In the genomic region with DNA sequence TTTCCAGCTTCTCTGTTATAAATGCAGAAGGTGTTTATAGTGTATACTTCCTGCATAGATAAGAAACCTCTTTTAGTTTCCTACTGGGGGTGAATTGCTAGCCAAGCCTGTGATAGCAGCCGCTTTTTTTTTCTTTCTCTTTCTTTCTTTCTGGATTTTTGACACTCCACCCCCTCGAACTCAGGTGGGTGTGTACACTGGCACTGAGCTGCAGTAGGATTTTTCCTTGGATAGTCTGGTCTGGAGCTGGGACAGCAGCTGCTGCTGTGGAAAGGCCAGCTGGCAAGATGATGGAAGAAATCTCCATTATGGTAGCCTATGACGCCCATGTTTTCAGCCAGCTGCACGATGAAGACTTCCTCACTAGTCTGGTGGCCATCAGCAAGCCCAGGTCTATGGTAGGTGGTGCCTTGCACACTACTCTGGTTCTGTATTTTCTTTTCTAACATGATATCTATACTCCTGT, we compare ENCODE assay signal across 10 cellular contexts.
A peak's percentile ranks its signal among the peaks of the same experiment; 100 is the strongest.
DNase-seq lines count a peak whose midpoint lies in the region; ATAC-seq and TF ChIP-seq lines count a peak whose summit lies in the region.
"Had no signal": no experiment of that assay in that cellular context is flagged by ENCODE, and none has a peak within 500 bp of the region (broad histone marks: within the 10 kb centered on the region; RNA-seq: fewer than 3 reads in every experiment).

No MANE protein-coding gene starts in this region.

- no peak overlapping the region for H3K4ac ChIP-seq in mesenchymal stem cell (ENCODE audit: low read depth in 1 of 2, low read length in 2 of 2)

- H3K4me1 ChIP-seq in PC-9 (replicated peaks; ENCODE audit: insufficient read depth), result peaks cover 46% of the 10 kb centered on the region
- peaks cover 17% of the 10 kb centered on the region for H3K4me1 ChIP-seq in iPS-18a (ENCODE audit: control insufficient read depth, low read depth, low read length)
- H3K4me1 ChIP-seq in mesenchymal stem cell (ENCODE audit: control insufficient read depth, insufficient read depth, low read depth, low read length), result peaks cover 4% of the 10 kb centered on the region

- H3K23ac ChIP-seq in mesenchymal stem cell (ENCODE audit: low read length in 2 of 2), result no peak overlapping the region

- DNase-seq in Right ventricle myocardium superior, result no peak
- DNase-seq in cardiac septum (ENCODE audit: low spot score), result no peak
- DNase-seq in PC-9, result peak in 1 of 2 experiments; percentile 9
- DNase-seq in mesenchymal stem cell, result no peak
- no peak for DNase-seq in GM19240 (ENCODE audit: insufficient read length, low spot score)
- no peak for DNase-seq in A172 (ENCODE audit: low spot score)
- DNase-seq: midbrain had no signal

- BruUV-seq in PC-9 (replicated peaks; lab: Mats Ljungman, UMichigan), result no TSS peak

- peaks cover 3% of the 10 kb centered on the region; the same call in 1 of the 2 replicates for H3K9me3 ChIP-seq in PC-9 (ENCODE audit: insufficient read depth, low read depth)
- H3K9me3 ChIP-seq in iPS-18a (ENCODE audit: control insufficient read depth, low read depth, low read length), result no peaks in the 10 kb centered on the region
- no peaks in the 10 kb centered on the region for H3K9me3 ChIP-seq in mesenchymal stem cell (ENCODE audit: control insufficient read depth, low read length)

- H3K27ac ChIP-seq in PC-9 (0 out of 2 replicates have a peak overlapping the region, but pooled peaks have one; percentile 83), iPS-18a (ENCODE audit: low read length) (no peak overlapping the region), mesenchymal stem cell (ENCODE audit: low read length, poor library complexity, severe bottlenecking) (no peak overlapping the region)

- H3F3A ChIP-seq in PC-9 (ENCODE audit: insufficient read depth, low read depth), result peaks cover 21% of the 10 kb centered on the region

- H4K20me1 ChIP-seq in PC-9 (ENCODE audit: insufficient read depth), result no peaks in the 10 kb centered on the region

- peaks cover 3% of the 10 kb centered on the region for H3K79me1 ChIP-seq in mesenchymal stem cell (replicated peaks; ENCODE audit: low read length, poor library complexity, severe bottlenecking)

- CTCF ChIA-PET in PC-9 (lab: Charles Lee), result interaction anchor here (0.6 to 0.7 kb wide), 3 partner anchors 106 to 594 kb away, joined by 3 read pairs; no protein-coding TSS in a partner anchor

- H3K36me3 ChIP-seq in PC-9 (ENCODE audit: low read depth) (no peaks in the 10 kb centered on the region), iPS-18a (ENCODE audit: control insufficient read depth, low read depth, low read length) (peaks cover 40% of the 10 kb centered on the region), mesenchymal stem cell (ENCODE audit: control insufficient read depth in 1 of 2, insufficient read depth in 2 of 2, low read depth in 1 of 2, low read length in 2 of 2) (no peaks in the 10 kb centered on the region)

- H2BK5ac ChIP-seq in mesenchymal stem cell (ENCODE audit: low read depth, low read length, poor library complexity, severe bottlenecking), result no peak overlapping the region

- no peak overlapping the region for H4K91ac ChIP-seq in mesenchymal stem cell (ENCODE audit: low read length)

- POLR2A ChIA-PET in PC-9 (lab: Charles Lee; ENCODE audit: unreplicated experiment), result interaction anchor here (0.5 to 0.7 kb wide), 6 partner anchors 58 to 122 kb away, joined by 4 to 20 read pairs (median 6); a partner anchor contains a TSS

- ATAC-seq in Right ventricle myocardium superior (ENCODE audit: poor library complexity), result peak; percentile 43
- no peak for ATAC-seq in GM18907 (IDR thresholded peaks at IDR 0.05; ENCODE audit: unreplicated experiment)
- ATAC-seq: Panc1 had no signal

- no peaks in the 10 kb centered on the region for H3K9me2 ChIP-seq in PC-9 (ENCODE audit: insufficient read depth)

- H2AFZ ChIP-seq in PC-9 (no peak overlapping the region), mesenchymal stem cell (ENCODE audit: low read depth, low read length) (no peak overlapping the region)

- H4K8ac ChIP-seq in mesenchymal stem cell (ENCODE audit: low read length), result no peak overlapping the region

- H2AK5ac ChIP-seq in mesenchymal stem cell (ENCODE audit: low read length, severe bottlenecking), result no peak overlapping the region

- no peak overlapping the region for H2BK12ac ChIP-seq in mesenchymal stem cell (ENCODE audit: low read length in 2 of 2)

- H3K79me2 ChIP-seq in PC-9 (ENCODE audit: low read depth), result peaks cover 6% of the 10 kb centered on the region; the same call in 1 of the 2 replicates

- H2BK15ac ChIP-seq in mesenchymal stem cell (ENCODE audit: low read depth, poor library complexity, severe bottlenecking), result no peak overlapping the region

- TF ChIP-seq CTCF in PC-9 (conservative IDR thresholded peaks at IDR 0.05), result no peak

- H3K14ac ChIP-seq in mesenchymal stem cell (ENCODE audit: low read length in 2 of 2), result peak overlapping the region in 1 of 2 experiments; percentile 9

- intact Hi-C loops in Right ventricle myocardium superior (cut with DNase I) (no loop called here), cardiac septum (cut with DNase I) (no loop called here), PC-9 (cut with micrococcal nuclease; ENCODE audit: unreplicated experiment) (loop anchor here (5.0 to 10.0 kb wide), 2 partner anchors 105 to 318 kb away; a partner anchor contains a TSS)

- WGBS in mesenchymal stem cell, result 88% methylated on average over 3 of the region's 4 CpGs

- H3K4me2 ChIP-seq in PC-9 (peak overlapping the region; percentile 74), mesenchymal stem cell (ENCODE audit: low read length, poor library complexity, severe bottlenecking) (no peak overlapping the region)

- no peak overlapping the region for H3K18ac ChIP-seq in mesenchymal stem cell (ENCODE audit: low read depth in 1 of 2, low read length in 2 of 2)

- peak overlapping the region; percentile 43; the same call in 1 of the 2 replicates for H3K4me3 ChIP-seq in PC-9
- peak overlapping the region; percentile 87 for H3K4me3 ChIP-seq in iPS-18a (ENCODE audit: low read length)
- no peak overlapping the region for H3K4me3 ChIP-seq in mesenchymal stem cell (ENCODE audit: insufficient read depth in 1 of 2, low read depth in 1 of 2, low read length in 2 of 2)

- H3K27me3 ChIP-seq in PC-9 (ENCODE audit: insufficient read depth, low read depth) (no peaks in the 10 kb centered on the region), iPS-18a (ENCODE audit: control insufficient read depth, insufficient read depth, low read length) (no peaks in the 10 kb centered on the region), mesenchymal stem cell (ENCODE audit: control insufficient read depth in 1 of 2, insufficient read depth in 1 of 2, low read length in 2 of 2) (no peaks in the 10 kb centered on the region)

- H3K9ac ChIP-seq in iPS-18a (ENCODE audit: low read length), result peak overlapping the region; percentile 73
- H3K9ac ChIP-seq in mesenchymal stem cell (ENCODE audit: low read length), result no peak overlapping the region

- no peak overlapping the region for H2BK120ac ChIP-seq in mesenchymal stem cell (ENCODE audit: low read depth, low read length)

Comparison
In these comparisons a context has a peak if more than half of its experiments do, and no peak if none do; other contexts are left out.
1. H3K4me3 ChIP-seq: peak in PC-9 (single experiment) and iPS-18a (single experiment); none in mesenchymal stem cell (0 of 2).